8 cellular contexts compared by ENCODE assay signal in the genomic region with DNA sequence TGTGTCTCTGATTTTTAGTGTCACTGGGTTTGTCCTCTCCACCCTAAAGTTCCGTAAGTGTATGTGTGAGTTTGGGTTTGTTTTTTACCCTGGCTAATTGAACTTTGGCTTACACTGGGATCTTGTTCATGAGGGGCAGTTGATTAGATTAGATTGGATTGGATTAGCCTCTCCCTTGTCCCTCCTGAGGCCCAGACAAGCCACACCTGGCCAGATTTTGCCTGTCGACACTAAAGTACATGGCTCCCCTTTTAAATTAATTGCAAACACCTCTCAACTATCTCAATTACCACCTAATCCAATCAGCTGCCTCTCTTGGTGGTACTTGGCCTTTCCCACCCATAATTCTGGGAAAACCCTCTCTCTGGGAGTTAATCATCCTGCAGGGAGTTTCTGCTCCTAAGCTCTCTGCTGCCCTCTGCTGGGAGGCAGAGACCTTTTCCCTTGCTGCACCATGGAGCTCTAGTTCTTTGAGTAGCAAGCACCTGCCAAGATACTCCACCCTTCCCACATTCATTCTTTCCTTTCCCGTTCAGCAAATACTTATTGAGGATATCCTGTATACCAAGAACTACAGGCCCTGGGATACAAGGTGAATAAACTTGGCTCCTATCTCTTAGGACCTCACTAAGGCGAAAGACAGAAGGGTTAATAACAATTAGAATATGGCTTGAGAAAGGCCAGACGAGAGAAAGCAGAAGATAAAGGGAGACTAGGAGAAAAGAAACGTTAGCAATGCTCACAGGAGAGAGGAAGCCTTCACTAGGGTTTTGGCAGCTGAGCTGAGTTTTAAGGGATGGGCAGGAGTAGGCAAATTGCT. TPM values are rescaled to one million over a fixed set of nuclear protein-coding genes. Genes with fewer than 3 reads are reported as not detected.
A peak's percentile ranks its signal among the peaks of the same experiment; 100 is the strongest.
DNase-seq lines count a peak whose midpoint lies in the region; ATAC-seq and TF ChIP-seq lines count a peak whose summit lies in the region.

No MANE protein-coding gene starts in this region.

- DNase-seq in DMS153 treated with DMSO at 0.1 percent for 48 hours (lab: John Stamatoyannopoulos, UW; ENCODE audit: unreplicated experiment): peak; percentile 70
- DNase-seq in SJCRH30: peak; percentile 47 to 74
- peak; percentile 62 for DNase-seq in activated naive CD4-positive, alpha-beta T cell treated with Interleukin-2 at 50 U/mL for 16 hours
- peak; percentile 36 for DNase-seq in glomerular endothelial cell (ENCODE audit: extremely low read depth, low read depth, low spot score)
- DNase-seq in upper lobe of right lung: peak; percentile 81

- H3K79me2 ChIP-seq in parathyroid adenoma: no peaks in the 10 kb centered on the region

- H3K4me3 ChIP-seq in SJCRH30 (no peak overlapping the region), parathyroid adenoma (ENCODE audit: low read depth, low read length) (no peak overlapping the region), upper lobe of right lung (no peak overlapping the region)

- H3K27ac ChIP-seq in SJCRH30 (no peak overlapping the region), parathyroid adenoma (no peak overlapping the region), upper lobe of right lung (no peak overlapping the region)

- H3K9ac ChIP-seq in parathyroid adenoma: no peak overlapping the region

- TF ChIP-seq CTCF in LNCAP (IDR thresholded peaks at IDR 0.05): peak; percentile 95
- peak; percentile 93 for TF ChIP-seq CTCF in parathyroid adenoma (IDR thresholded peaks at IDR 0.05)
- peak; percentile 94 for TF ChIP-seq CTCF in upper lobe of right lung (IDR thresholded peaks at IDR 0.05)

- no peak overlapping the region for H2AFZ ChIP-seq in parathyroid adenoma

- no peak overlapping the region for H3K4me2 ChIP-seq in parathyroid adenoma (ENCODE audit: low read length)

- no peaks in the 10 kb centered on the region for H3K27me3 ChIP-seq in SJCRH30
- H3K27me3 ChIP-seq in parathyroid adenoma (ENCODE audit: control insufficient read depth, insufficient read depth, low read length): no peaks in the 10 kb centered on the region
- H3K27me3 ChIP-seq in upper lobe of right lung: no peaks in the 10 kb centered on the region

- H3K9me3 ChIP-seq in SJCRH30 (replicated peaks) (no peaks in the 10 kb centered on the region), parathyroid adenoma (ENCODE audit: control insufficient read depth, low read length) (no peaks in the 10 kb centered on the region), upper lobe of right lung (no peaks in the 10 kb centered on the region)

- ATAC-seq in upper lobe of right lung (peak; percentile 94), GM18502 (IDR thresholded peaks at IDR 0.05; ENCODE audit: poor library complexity, unreplicated experiment) (no peak)

- intact Hi-C loops in upper lobe of right lung (cut with DNase I): loop anchor here (5.0 kb wide), 1 partner anchor 198 kb away; no protein-coding TSS in a partner anchor

- H3K4me1 ChIP-seq in SJCRH30 (no peaks in the 10 kb centered on the region), parathyroid adenoma (no peaks in the 10 kb centered on the region), upper lobe of right lung (no peaks in the 10 kb centered on the region)

- no peaks in the 10 kb centered on the region for H3K36me3 ChIP-seq in SJCRH30
- H3K36me3 ChIP-seq in parathyroid adenoma (ENCODE audit: control insufficient read depth, insufficient read depth, low read length): no peaks in the 10 kb centered on the region
- no peaks in the 10 kb centered on the region for H3K36me3 ChIP-seq in upper lobe of right lung

RNA-seq across cellular contexts. Expression of gene MPHOSPH6, which starts 60.0 kb away (rescaled TPM):
- total RNA-seq in SJCRH30 (2014; rRNA removed; shearing (Covaris generic)): 31.0 and 35.5 TPM in 2 replicates
- total RNA-seq in glomerular endothelial cell: 30.1 and 34.1 TPM in 2 replicates
- 24.3 TPM for total RNA-seq in upper lobe of right lung
